Comparison of ENCODE assay signal across 10 cellular contexts in genomic region chr12:122851820-122852219, GRCh38. TPM values are rescaled to one million over a fixed set of nuclear protein-coding genes. Genes with fewer than 3 reads are reported as not detected.
DNase-seq lines count a peak whose midpoint lies in the region; ATAC-seq and TF ChIP-seq lines count a peak whose summit lies in the region.
"Had no signal": no experiment of that assay in that cellular context is flagged by ENCODE, and none has a peak within 500 bp of the region (broad histone marks: within the 10 kb centered on the region; RNA-seq: fewer than 3 reads in every experiment).

No MANE protein-coding gene starts in this region.

- peak; percentile 70 for DNase-seq in NCI-H226
- peak; percentile 38 for DNase-seq in endothelial cell (ENCODE audit: low spot score)
- DNase-seq in mesenchymal stem cell = peak; percentile 82
- no peak for DNase-seq in type B pancreatic cell (ENCODE audit: extremely low spot score, unreplicated experiment)
- no peak for DNase-seq in GF-D8 (lab: John Stamatoyannopoulos, UW)
- no peak for DNase-seq in iPS-NIHi7 (ENCODE audit: extremely low spot score)
- DNase-seq: CD4-positive, CD25-positive, alpha-beta regulatory T cell; T-helper 9 cell had no signal

- peak overlapping the region; percentile 93 for H4K8ac ChIP-seq in mesenchymal stem cell (ENCODE audit: low read length)

- H3K27me3 ChIP-seq in ACC112 (ENCODE audit: insufficient read depth, low read length) (no peaks in the 10 kb centered on the region), mesenchymal stem cell (ENCODE audit: control insufficient read depth in 1 of 2, insufficient read depth in 1 of 2, low read length in 2 of 2) (no peaks in the 10 kb centered on the region)

- H3K4ac ChIP-seq in mesenchymal stem cell (ENCODE audit: low read depth in 1 of 2, low read length in 2 of 2) = peak overlapping the region in 1 of 2 experiments; percentile 6

- H3K4me1 ChIP-seq in ACC112 (ENCODE audit: control insufficient read depth, insufficient read depth, low read length, unreplicated experiment) (peaks cover 25% of the 10 kb centered on the region), mesenchymal stem cell (ENCODE audit: control insufficient read depth, insufficient read depth, low read depth, low read length) (peaks cover 18% of the 10 kb centered on the region)

- no peak overlapping the region for H3K9ac ChIP-seq in mesenchymal stem cell (ENCODE audit: low read length)

- no peaks in the 10 kb centered on the region for H3K79me2 ChIP-seq in ACC112 (ENCODE audit: control insufficient read depth, insufficient read depth, low read length, unreplicated experiment)

- H3K36me3 ChIP-seq in ACC112 (ENCODE audit: insufficient read depth, low read length) (no peaks in the 10 kb centered on the region), mesenchymal stem cell (ENCODE audit: control insufficient read depth in 1 of 2, insufficient read depth in 2 of 2, low read depth in 1 of 2, low read length in 2 of 2) (peaks cover 0 to 79% of the 10 kb centered on the region in 2 experiments)

- no peaks in the 10 kb centered on the region for H3K9me3 ChIP-seq in mesenchymal stem cell (ENCODE audit: control insufficient read depth, low read length)

- ATAC-seq in HG02870 (IDR thresholded peaks at IDR 0.05; ENCODE audit: unreplicated experiment) = no peak

- no peak overlapping the region for H2AK5ac ChIP-seq in mesenchymal stem cell (ENCODE audit: low read length, severe bottlenecking)

- H3K27ac ChIP-seq in ACC112 (ENCODE audit: low read depth, low read length) (peak overlapping the region; percentile 78), mesenchymal stem cell (ENCODE audit: low read length, poor library complexity, severe bottlenecking) (peak overlapping the region; percentile 9)

- H3K27me3 Mint-ChIP-seq in endothelial cell (ENCODE audit: unreplicated experiment) (peaks cover 8% of the 10 kb centered on the region), type B pancreatic cell (no peaks in the 10 kb centered on the region)

- no peak overlapping the region for H4K91ac ChIP-seq in mesenchymal stem cell (ENCODE audit: low read length)

- no peak overlapping the region for H3K23ac ChIP-seq in mesenchymal stem cell (ENCODE audit: low read length in 2 of 2)

- H3K14ac ChIP-seq in mesenchymal stem cell (ENCODE audit: low read length in 2 of 2) = no peak overlapping the region

- no peak overlapping the region for H3K4me2 ChIP-seq in mesenchymal stem cell (ENCODE audit: low read length, poor library complexity, severe bottlenecking)

- no peak for TF ChIP-seq CTCF in endothelial cell (IDR thresholded peaks at IDR 0.05; ENCODE audit: unreplicated experiment)
- TF ChIP-seq CTCF in type B pancreatic cell (conservative IDR thresholded peaks at IDR 0.05) = no peak

- peaks cover 6% of the 10 kb centered on the region for H3K4me1 Mint-ChIP-seq in endothelial cell (ENCODE audit: unreplicated experiment)
- peaks cover 5% of the 10 kb centered on the region for H3K4me1 Mint-ChIP-seq in type B pancreatic cell (ENCODE audit: unreplicated experiment)
- H3K4me1 Mint-ChIP-seq: CD4-positive, CD25-positive, alpha-beta regulatory T cell had no signal

- WGBS in mesenchymal stem cell = under 1% methylated on average over 5 of the region's 5 CpGs

- peaks cover 31% of the 10 kb centered on the region for H3K79me1 ChIP-seq in mesenchymal stem cell (replicated peaks; ENCODE audit: low read length, poor library complexity, severe bottlenecking)

- H3K4me3 ChIP-seq in ACC112 (ENCODE audit: low read depth, low read length) (no peak overlapping the region), mesenchymal stem cell (ENCODE audit: insufficient read depth in 1 of 2, low read depth in 1 of 2, low read length in 2 of 2) (no peak overlapping the region)

- H3K4me3 Mint-ChIP-seq in endothelial cell (ENCODE audit: unreplicated experiment) = no peak overlapping the region
- no peak overlapping the region for H3K4me3 Mint-ChIP-seq in type B pancreatic cell
- H3K4me3 Mint-ChIP-seq: CD4-positive, CD25-positive, alpha-beta regulatory T cell had no signal

- no peak overlapping the region for H2BK12ac ChIP-seq in mesenchymal stem cell (ENCODE audit: low read length in 2 of 2)

- H2BK5ac ChIP-seq in mesenchymal stem cell (ENCODE audit: low read depth, low read length, poor library complexity, severe bottlenecking) = no peak overlapping the region

- H3K18ac ChIP-seq in mesenchymal stem cell (ENCODE audit: low read depth in 1 of 2, low read length in 2 of 2) = peak overlapping the region in 1 of 2 experiments; percentile 58

- H2BK120ac ChIP-seq in mesenchymal stem cell (ENCODE audit: low read depth, low read length) = no peak overlapping the region

- H3K27ac Mint-ChIP-seq in endothelial cell (ENCODE audit: unreplicated experiment) (peak overlapping the region; percentile 36), type B pancreatic cell (no peak overlapping the region)
- H3K27ac Mint-ChIP-seq: CD4-positive, CD25-positive, alpha-beta regulatory T cell had no signal

- H3K36me3 Mint-ChIP-seq in endothelial cell (ENCODE audit: low read depth, unreplicated experiment) (peaks cover 16% of the 10 kb centered on the region), type B pancreatic cell (no peaks in the 10 kb centered on the region)

- H2BK15ac ChIP-seq in mesenchymal stem cell (ENCODE audit: low read depth, poor library complexity, severe bottlenecking) = no peak overlapping the region

- H2AFZ ChIP-seq in ACC112 (ENCODE audit: low read length, unreplicated experiment) (no peak overlapping the region), mesenchymal stem cell (ENCODE audit: low read depth, low read length) (peak overlapping the region; percentile 8)

- H3K9me3 Mint-ChIP-seq in endothelial cell (ENCODE audit: unreplicated experiment) (no peaks in the 10 kb centered on the region), type B pancreatic cell (no peaks in the 10 kb centered on the region)
- H3K9me3 Mint-ChIP-seq: CD4-positive, CD25-positive, alpha-beta regulatory T cell had no signal

RNA-seq across cellular contexts. Expression of gene HIP1R, which starts 16.6 kb away (rescaled TPM):
- total RNA-seq in endothelial cell (ENCODE audit: unreplicated experiment) = 117 TPM
- polyA plus RNA-seq in mesenchymal stem cell (2013, experiment 1 of 2) = 4.6 TPM
- polyA plus RNA-seq in mesenchymal stem cell (2013, experiment 2 of 2) = 5.0 TPM
- total RNA-seq in type B pancreatic cell (ENCODE audit: low replicate concordance) = 40.5 and 45.5 TPM in 2 replicates

RNA-seq across cellular contexts. Expression of gene VPS37B, which starts 44.1 kb away (rescaled TPM):
- total RNA-seq in endothelial cell (ENCODE audit: unreplicated experiment) = 13.8 TPM
- 23.0 TPM for polyA plus RNA-seq in mesenchymal stem cell (2013, experiment 1 of 2)
- polyA plus RNA-seq in mesenchymal stem cell (2013, experiment 2 of 2) = 23.9 TPM
- 32.4 and 43.6 TPM in 2 replicates for total RNA-seq in type B pancreatic cell (ENCODE audit: low replicate concordance)

Comparison
In these comparisons a context has a peak if more than half of its experiments do, and no peak if none do; other contexts are left out.
1. DNase-seq: peak in NCI-H226 (single experiment), endothelial cell (single experiment) and mesenchymal stem cell (single experiment); none in type B pancreatic cell (single experiment), GF-D8 (single experiment) and iPS-NIHi7 (single experiment).